8 cellular contexts compared by ENCODE assay signal in genomic region chr18:37385846-37386435, GRCh38.
A peak's percentile ranks its signal among the peaks of the same experiment; 100 is the strongest.
DNase-seq lines count a peak whose midpoint lies in the region; ATAC-seq, FAIRE-seq and TF ChIP-seq lines count a peak whose summit lies in the region.

No MANE protein-coding gene starts in this region.

- no peak for TF ChIP-seq EP300 in K562 (IDR thresholded peaks at IDR 0.05; ENCODE audit: low read length)

- no peaks in the 10 kb centered on the region for H3K36me3 ChIP-seq in K562 (ENCODE audit: control insufficient read depth, insufficient read depth, low read length)
- H3K36me3 ChIP-seq in lung (ENCODE audit: control insufficient read depth in 2 of 2, insufficient read depth in 2 of 2, low read length in 2 of 2) = no peaks in the 10 kb centered on the region

- POLR2A ChIA-PET in K562 (lab: Yijun Ruan, JAX) = no interaction called here

- H4K20me1 ChIP-seq in K562 (replicated peaks; ENCODE audit: control insufficient read depth, insufficient read depth, low read length) = peaks cover 6% of the 10 kb centered on the region; the same call in 1 of the 2 replicates

- no peak overlapping the region for H3K4me2 ChIP-seq in K562 (ENCODE audit: insufficient read depth, low read length)

- DNase-seq in NCI-H2196 (lab: John Stamatoyannopoulos, UW; ENCODE audit: unreplicated experiment) (peak; percentile 25), NCI-H2196 treated with DMSO at 0.1 percent for 48 hours (lab: John Stamatoyannopoulos, UW; ENCODE audit: unreplicated experiment) (no peak), NCI-H146 (lab: John Stamatoyannopoulos, UW) (peak; percentile 83), K562 (ENCODE audit: extremely low read depth in 1 of 4, low spot score in 3 of 4) (peak; percentile 28 to 58 (median 37)), lung (ENCODE audit: low spot score) (no peak), activated gamma-delta T cell treated with Interleukin-2 at 50 U/mL for 16 hours (no peak)
- DNase-seq in activated T-cell treated with anti-CD3 and anti-CD28 coated beads, Interleukin-2, amount 50 U/mL, for 1 hour = no peak

- H3K4me1 ChIP-seq in K562 (replicated peaks in 1 of 2; ENCODE audit: control insufficient read depth in 2 of 2, insufficient read depth in 2 of 2, low read length in 2 of 2) (no peaks in the 10 kb centered on the region), lung (ENCODE audit: control insufficient read depth in 2 of 2, insufficient read depth in 2 of 2, low read length in 2 of 2) (no peaks in the 10 kb centered on the region)

- no peaks in the 10 kb centered on the region; a peak in 1 of 5 replicates for H3K27me3 ChIP-seq in K562 (ENCODE audit: control insufficient read depth in 2 of 2, insufficient read depth in 2 of 2, low read length in 2 of 2)
- no peaks in the 10 kb centered on the region for H3K27me3 ChIP-seq in lung (ENCODE audit: control insufficient read depth, insufficient read depth)

- no peaks in the 10 kb centered on the region for H3K79me2 ChIP-seq in K562 (ENCODE audit: control insufficient read depth, insufficient read depth, low read length)

- TF ChIP-seq RAD21 in K562 (CRISPR knock-in tag; conservative IDR thresholded peaks at IDR 0.05 in 1 of 2, IDR thresholded peaks at IDR 0.05 in 1 of 2) = peak; percentile 73 to 86

- no peak overlapping the region for H3K4me3 ChIP-seq in K562
- no peak overlapping the region for H3K4me3 ChIP-seq in lung

- TF ChIP-seq CTCF in K562 (IDR thresholded peaks at IDR 0.05 in 2 of 3, conservative IDR thresholded peaks at IDR 0.05 in 1 of 3; ENCODE audit: insufficient read depth in 2 of 3, low read depth in 1 of 3, low read length in 3 of 3) (peak; percentile 49 to 82 (median 60); a peak in 4 of 6 replicates), lung (IDR thresholded peaks at IDR 0.05; ENCODE audit: control extremely low read depth, extremely low read depth) (peak; percentile 44)

- no peaks in the 10 kb centered on the region for H3K9me1 ChIP-seq in K562 (ENCODE audit: control insufficient read depth, insufficient read depth, low read length)

- CTCF ChIA-PET in K562 (lab: Yijun Ruan, JAX; ENCODE audit: low intra/inter-chr PET ratio) = interaction anchor here (0.7 to 1.5 kb wide), 3 partner anchors 91 to 152 kb away, joined by 4 to 6 read pairs (median 5); no protein-coding TSS in a partner anchor

- TF ChIP-seq POLR2A in K562 (conservative IDR thresholded peaks at IDR 0.05) = no peak

- no TSS peak for BruUV-seq in K562 (replicated peaks; lab: Mats Ljungman, UMichigan)

- in situ Hi-C loops in K562 (cut with MboI) = loop anchor here (10.0 kb wide), 1 partner anchor 149 kb away; no protein-coding TSS in a partner anchor

- 0% methylated on average over 5 of the region's 5 CpGs for WGBS in K562 (ENCODE audit: insufficient coverage, low coverage, missing lambda C conversion rate)
- WGBS in lung, 2 donors = 78% methylated on average over 5 of the region's 5 CpGs

- peak; percentile 65 for FAIRE-seq in K562 (lab: Jason Lieb, UNC)

- ATAC-seq in K562 (no peak), lung (ENCODE audit: insufficient read depth, low FRiP score) (no peak), HG03565 (IDR thresholded peaks at IDR 0.05; ENCODE audit: unreplicated experiment) (no peak)

- no peaks in the 10 kb centered on the region for H3K9me3 ChIP-seq in K562 (replicated peaks; ENCODE audit: control insufficient read depth, insufficient read depth, low read depth, low read length)
- peaks cover 0 to 19% of the 10 kb centered on the region in 2 donors for H3K9me3 ChIP-seq in lung (ENCODE audit: control insufficient read depth in 2 of 2, insufficient read depth in 1 of 2, low read length in 1 of 2)

- no peak overlapping the region for H3K27ac ChIP-seq in K562 (ENCODE audit: extremely low read depth, low read depth, low read length)
- H3K27ac ChIP-seq in lung (ENCODE audit: low read depth in 1 of 2, low read length in 1 of 2) = no peak overlapping the region

- no peak overlapping the region for H2AFZ ChIP-seq in K562 (ENCODE audit: low read depth, low read length)

- H3K9ac ChIP-seq in K562 (ENCODE audit: insufficient read depth in 1 of 2, low read depth in 2 of 2, low read length in 2 of 2) = no peak overlapping the region

- intact Hi-C loops in K562 (cut with micrococcal nuclease) = loop anchor here (5.0 kb wide), 2 partner anchors 91 to 151 kb away; no protein-coding TSS in a partner anchor

TF ChIP-seq in K562, 482 proteins besides CTCF, POLR2A, EP300 and RAD21 (continues in another document):
- TF ChIP-seq ATF1 (CRISPR knock-in tag; IDR thresholded peaks at IDR 0.05) (no peak), ATF1 (tag; IDR thresholded peaks at IDR 0.05) (no peak), FOXJ3 (CRISPR knock-in tag; IDR thresholded peaks at IDR 0.05) (no peak), KLF6 (CRISPR knock-in tag; IDR thresholded peaks at IDR 0.05; ENCODE audit: borderline replicate concordance) (no peak), TSC22D4 (tag; IDR thresholded peaks at IDR 0.05) (no peak), REST (CRISPR knock-in tag; IDR thresholded peaks at IDR 0.05; ENCODE audit: low read depth) (no peak), ZNF384 (IDR thresholded peaks at IDR 0.05; ENCODE audit: low read depth, low read length) (no peak), ZNF76 (CRISPR knock-in tag; IDR thresholded peaks at IDR 0.05; ENCODE audit: borderline replicate concordance) (no peak), ZNF696 (CRISPR knock-in tag; conservative IDR thresholded peaks at IDR 0.05) (no peak), ZNF354B (CRISPR knock-in tag; IDR thresholded peaks at IDR 0.05) (no peak), NFIC (IDR thresholded peaks at IDR 0.05) (no peak), ZNF609 (CRISPR knock-in tag; IDR thresholded peaks at IDR 0.05; ENCODE audit: borderline replicate concordance) (no peak), SMC3 (conservative IDR thresholded peaks at IDR 0.05; ENCODE audit: insufficient read depth, low read depth, low read length) (peak; percentile 60)

Comparison
In these comparisons a context has a peak if more than half of its experiments do, and no peak if none do; other contexts are left out.
1. DNase-seq: peak in NCI-H2196 (single experiment), NCI-H146 (single experiment) and K562 (4 of 4); none in NCI-H2196 treated with DMSO at 0.1 percent for 48 hours (single experiment), lung (single experiment), activated gamma-delta T cell treated with Interleukin-2 at 50 U/mL for 16 hours (single experiment) and activated T-cell treated with anti-CD3 and anti-CD28 coated beads, Interleukin-2, amount 50 U/mL, for 1 hour (single experiment).